Comparison of ENCODE assay signal across 8 cellular contexts in genomic region chr10:122504551-122504950, GRCh38.
A peak's percentile ranks its signal among the peaks of the same experiment; 100 is the strongest.
DNase-seq lines count a peak whose midpoint lies in the region; ATAC-seq and TF ChIP-seq lines count a peak whose summit lies in the region.

No MANE protein-coding gene starts in this region.

- H3K27me3 ChIP-seq in RWPE2 (ENCODE audit: insufficient read depth, poor library complexity, severe bottlenecking), result no peaks in the 10 kb centered on the region

- TF ChIP-seq CTCF in RWPE2 (IDR thresholded peaks at IDR 0.05; ENCODE audit: poor library complexity, severe bottlenecking), result no peak
- TF ChIP-seq CTCF in retinal pigment epithelial cell (conservative IDR thresholded peaks at IDR 0.05; ENCODE audit: low read depth, low read length), result no peak

- H3K4me3 ChIP-seq in RWPE2 (ENCODE audit: severe bottlenecking) (no peak overlapping the region), retinal pigment epithelial cell (ENCODE audit: low read length) (no peak overlapping the region)

- intact Hi-C loops in head of caudate nucleus (cut with DNase I), result loop anchor here (5.0 kb wide), 1 partner anchor 42 kb away; the partner anchor contains the start of gene HTRA1

- H3K9me3 ChIP-seq in RWPE2 (ENCODE audit: severe bottlenecking), result no peaks in the 10 kb centered on the region

- peaks cover 12% of the 10 kb centered on the region for H3K4me1 ChIP-seq in RWPE2 (ENCODE audit: insufficient read depth, poor library complexity, severe bottlenecking)

- peak; percentile 91 for DNase-seq in GM03348 (ENCODE audit: low spot score)
- no peak for DNase-seq in RWPE2 (ENCODE audit: low spot score)
- peak; percentile 85 to 97 (median 93) for DNase-seq in head of caudate nucleus
- DNase-seq in retinal pigment epithelial cell (ENCODE audit: low read depth), result peak; percentile 62
- DNase-seq in activated effector memory CD4-positive, alpha-beta T cell treated with Interleukin-2 at 50 U/mL for 16 hours, result no peak
- no peak for DNase-seq in stimulated activated naive CD4-positive, alpha-beta T cell (lab: John Stamatoyannopoulos, UW)

- no peaks in the 10 kb centered on the region for H3K36me3 ChIP-seq in RWPE2 (ENCODE audit: low read depth)

- peak overlapping the region; percentile 2 for H3K27ac ChIP-seq in RWPE2 (ENCODE audit: poor library complexity, severe bottlenecking)

- ATAC-seq in RWPE2 (ENCODE audit: low read depth) (peak; percentile 99), HG03097 (IDR thresholded peaks at IDR 0.05; ENCODE audit: low FRiP score, unreplicated experiment) (no peak), HG03342 (IDR thresholded peaks at IDR 0.05; ENCODE audit: unreplicated experiment) (no peak)

Comparison
In these comparisons a context has a peak if more than half of its experiments do, and no peak if none do; other contexts are left out.
1. DNase-seq: peak in GM03348 (single experiment), head of caudate nucleus (42 of 42) and retinal pigment epithelial cell (single experiment); none in RWPE2 (single experiment), activated effector memory CD4-positive, alpha-beta T cell treated with Interleukin-2 at 50 U/mL for 16 hours (single experiment) and stimulated activated naive CD4-positive, alpha-beta T cell (0 of 6).